In the genomic region with DNA sequence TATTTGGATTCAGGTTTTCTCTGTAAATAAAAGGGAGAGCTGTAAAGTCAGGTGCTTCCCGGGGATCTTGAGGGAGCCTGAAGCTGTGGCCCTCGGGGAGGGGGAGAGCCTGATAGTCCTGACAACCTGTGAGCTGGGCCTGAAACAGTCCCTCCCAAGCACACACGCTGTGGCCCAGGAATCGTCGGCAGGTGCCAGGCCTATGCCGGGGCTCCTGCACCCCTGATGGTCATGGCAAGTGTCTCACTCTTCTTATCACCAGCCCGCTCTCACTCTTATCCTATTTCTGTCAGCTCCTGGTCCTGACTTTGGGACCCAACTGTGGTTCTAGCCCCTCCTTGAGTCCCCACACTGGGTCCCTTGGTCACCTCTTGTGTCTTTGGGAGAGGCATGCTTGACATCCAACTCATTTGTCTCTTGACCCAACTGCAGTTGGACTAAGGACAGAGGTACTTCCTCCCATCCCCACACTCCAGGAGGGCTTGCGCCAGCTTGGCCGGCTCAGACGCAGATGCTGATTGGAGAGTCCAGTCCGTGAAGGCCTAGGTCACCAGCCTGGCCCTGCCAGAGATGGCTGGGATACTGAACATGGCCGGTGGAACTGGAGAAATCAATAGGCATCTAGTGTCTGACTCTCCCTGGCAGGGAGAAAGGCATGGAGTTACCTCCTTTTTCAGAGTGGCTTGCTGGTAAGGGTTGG, we compare ENCODE assay signal across 19 cellular contexts.
"Had no signal": no experiment of that assay in that cellular context is flagged by ENCODE, and none has a peak within 500 bp of the region (broad histone marks: within the 10 kb centered on the region; RNA-seq: fewer than 3 reads in every experiment).

No MANE protein-coding gene starts in this region.

- H3K4me3 ChIP-seq: coronary artery, dorsolateral prefrontal cortex, esophagus muscularis mucosa, gastroesophageal sphincter, heart left ventricle, hepatocyte, left lung, lower lobe of right lung, mucosa of descending colon had no signal

- ATAC-seq: effector memory CD8-positive, alpha-beta T cell; foreskin keratinocyte; gastroesophageal sphincter; heart left ventricle; left cardiac atrium; left lung; left ventricle myocardium superior; lower lobe of right lung; mucosa of descending colon had no signal

- H3K4me3 Mint-ChIP-seq: effector memory CD8-positive, alpha-beta T cell; mesothelial cell of epicardium; naive B cell had no signal

- H3K36me3 Mint-ChIP-seq: mesothelial cell of epicardium had no signal

- H3K36me3 ChIP-seq: esophagus muscularis mucosa, gastroesophageal sphincter, heart left ventricle, left lung, lower lobe of right lung had no signal

- H3K27ac ChIP-seq: coronary artery, dorsolateral prefrontal cortex, esophagus muscularis mucosa, foreskin keratinocyte, gastroesophageal sphincter, heart left ventricle, hepatocyte, left lung, lower lobe of right lung had no signal

- DNase-seq: dermis blood vessel endothelial cell; dorsolateral prefrontal cortex; effector CD8-positive, alpha-beta T cell; effector memory CD8-positive, alpha-beta T cell; foreskin keratinocyte; heart left ventricle; hypothalamus; left cardiac atrium; left lung; left ventricle myocardium superior; lower lobe of right lung; mesenchymal stem cell; mucosa of descending colon; naive B cell had no signal

- H3K27ac Mint-ChIP-seq: effector memory CD8-positive, alpha-beta T cell; mesothelial cell of epicardium; naive B cell had no signal

- H3K4me1 ChIP-seq: esophagus muscularis mucosa, foreskin keratinocyte, gastroesophageal sphincter, heart left ventricle, left lung, lower lobe of right lung had no signal

- H3K9me3 ChIP-seq: mucosa of descending colon had no signal

- H3K27me3 ChIP-seq: foreskin keratinocyte had no signal
